Comparison of ENCODE assay signal across 8 cellular contexts in the genomic region with DNA sequence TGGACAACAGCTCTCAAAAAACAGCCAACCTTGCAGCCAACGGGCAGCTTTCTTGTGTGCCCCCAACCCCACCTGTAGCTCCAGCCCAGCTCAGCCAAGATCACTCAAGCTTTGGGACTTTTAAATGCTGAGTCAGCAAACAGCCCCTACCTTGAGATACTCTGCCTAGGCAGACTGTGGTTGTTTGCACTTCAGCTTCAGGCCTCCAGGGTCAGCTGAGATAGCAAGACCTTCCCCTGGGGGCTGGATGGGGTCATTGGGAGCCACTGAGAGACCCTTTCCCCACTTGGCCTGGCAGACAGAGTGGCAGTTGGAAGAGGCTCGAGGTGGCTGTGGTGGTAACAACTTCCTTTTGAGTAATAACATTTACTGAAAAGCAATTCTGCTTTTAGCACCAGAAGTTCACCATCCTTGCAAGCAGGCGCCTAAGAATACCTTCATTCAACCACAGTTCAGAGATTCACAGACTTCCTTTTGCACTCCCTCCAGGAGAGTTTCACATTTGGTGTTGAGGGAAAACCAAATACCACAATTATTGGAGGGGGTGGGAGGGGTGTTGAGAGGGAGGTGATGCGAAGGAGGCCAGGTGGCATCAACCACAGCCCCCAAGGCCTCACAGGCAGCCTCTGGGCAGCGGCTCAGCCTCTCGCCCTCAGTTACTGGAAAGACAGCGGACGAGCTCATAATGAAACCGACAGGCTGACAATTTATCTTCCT.
DNase-seq lines count a peak whose midpoint lies in the region; ATAC-seq and FAIRE-seq lines count a peak whose summit lies in the region.

No MANE protein-coding gene starts in this region.

- DNase-seq in EH (ENCODE audit: low read depth) = peak; percentile 34
- DNase-seq in HTR-8/SVneo (ENCODE audit: insufficient read length, low spot score) = no peak
- peak; percentile 85 for DNase-seq in activated CD8-positive, alpha-beta memory T cell treated with anti-CD3 and anti-CD28 coated beads, Interleukin-2, amount 50 U/mL, for 48 hours
- DNase-seq in iPS-NIHi11 (ENCODE audit: low spot score) = peak; percentile 69
- DNase-seq in stimulated activated CD4-positive, alpha-beta T cell treated with anti-CD3 and anti-CD28 coated beads, TNF-alpha, amount 100 ng/mL, for 48 hours (ENCODE audit: low read depth in 3 of 3) = peak; percentile 46 to 77 (median 66)
- DNase-seq in HCEC 1CT = no peak
- DNase-seq in retina = no peak

- peak; percentile 62 for ATAC-seq in GM21381 (IDR thresholded peaks at IDR 0.05; ENCODE audit: unreplicated experiment)

- peak; percentile 65 for FAIRE-seq in HTR-8/SVneo (lab: Jason Lieb, UNC)

Comparison
In these comparisons a context has a peak if more than half of its experiments do, and no peak if none do; other contexts are left out.
1. DNase-seq: peak in EH (single experiment), activated CD8-positive, alpha-beta memory T cell treated with anti-CD3 and anti-CD28 coated beads, Interleukin-2, amount 50 U/mL, for 48 hours (single experiment), iPS-NIHi11 (single experiment) and stimulated activated CD4-positive, alpha-beta T cell treated with anti-CD3 and anti-CD28 coated beads, TNF-alpha, amount 100 ng/mL, for 48 hours (3 of 3); none in HTR-8/SVneo (single experiment), HCEC 1CT (single experiment) and retina (single experiment).